In genomic region chr2:55419236-55419513, GRCh38 we compare ENCODE assay signal across 8 cellular contexts. TPM values are rescaled to one million over a fixed set of nuclear protein-coding genes. Genes with fewer than 3 reads are reported as not detected.
A peak's percentile ranks its signal among the peaks of the same experiment; 100 is the strongest.
DNase-seq lines count a peak whose midpoint lies in the region; ATAC-seq and TF ChIP-seq lines count a peak whose summit lies in the region.

No MANE protein-coding gene starts in this region.

- H3K9me3 ChIP-seq in right atrium auricular region = no peaks in the 10 kb centered on the region

- peak overlapping the region; percentile 86 for H3K4me3 Mint-ChIP-seq in activated naive CD4-positive, alpha-beta T cell treated with anti-CD3 and anti-CD28 coated beads for 36 hours
- peak overlapping the region; percentile 91 for H3K4me3 Mint-ChIP-seq in activated naive CD8-positive, alpha-beta T cell treated with anti-CD3 and anti-CD28 coated beads, Interleukin-2, amount 10 ng/mL, durations not matched to agents 7 days and 5 days

- peak overlapping the region; percentile 91 to 94 for H3K27ac ChIP-seq in right atrium auricular region

- peak overlapping the region; percentile 84 to 90 for H3K4me3 ChIP-seq in right atrium auricular region

- POLR2A ChIA-PET in activated naive CD8-positive, alpha-beta T cell treated with anti-CD3 and anti-CD28 coated beads, Interleukin-2, amount 10 ng/mL, durations not matched to agents 7 days and 5 days (lab: Charles Lee) = interaction anchor here (1.3 kb wide), 1 partner anchor 199 kb away, joined by 3 read pairs; no protein-coding TSS in a partner anchor

- CTCF ChIA-PET in activated naive CD4-positive, alpha-beta T cell treated with anti-CD3 and anti-CD28 coated beads for 36 hours (lab: Charles Lee) = interaction anchor here (0.6 kb wide), 1 partner anchor 1619 kb away, joined by 3 read pairs; no protein-coding TSS in a partner anchor

- peak; percentile 17 for DNase-seq in activated naive CD4-positive, alpha-beta T cell treated with anti-CD3 and anti-CD28 coated beads for 36 hours
- no peak for DNase-seq in activated naive CD4-positive, alpha-beta T cell treated with Interleukin-2 at 50 U/mL for 16 hours
- DNase-seq in M059J (ENCODE audit: low read depth) (peak; percentile 59), right atrium auricular region (ENCODE audit: low spot score) (no peak), putamen (ENCODE audit: low spot score) (peak; percentile 61)
- no peak for DNase-seq in activated naive CD8-positive, alpha-beta T cell treated with anti-CD3 and anti-CD28 coated beads, Interleukin-2, amount 10 ng/mL, durations not matched to agents 7 days and 5 days

- peaks cover 0 to 12% of the 10 kb centered on the region in 2 donors for H3K4me1 ChIP-seq in right atrium auricular region

- H3K27me3 Mint-ChIP-seq in activated naive CD4-positive, alpha-beta T cell treated with anti-CD3 and anti-CD28 coated beads for 36 hours (ENCODE audit: low read depth) = peaks cover 10% of the 10 kb centered on the region
- H3K27me3 Mint-ChIP-seq in activated naive CD8-positive, alpha-beta T cell treated with anti-CD3 and anti-CD28 coated beads, Interleukin-2, amount 10 ng/mL, durations not matched to agents 7 days and 5 days = peaks cover 9% of the 10 kb centered on the region

- no peaks in the 10 kb centered on the region for H3K36me3 ChIP-seq in right atrium auricular region

- no peaks in the 10 kb centered on the region for H3K27me3 ChIP-seq in right atrium auricular region

- ATAC-seq in activated naive CD8-positive, alpha-beta T cell treated with anti-CD3 and anti-CD28 coated beads, Interleukin-2, amount 10 ng/mL, durations not matched to agents 7 days and 5 days (ENCODE audit: low read depth) = no peak
- ATAC-seq in GM19463 (IDR thresholded peaks at IDR 0.05; ENCODE audit: unreplicated experiment) (no peak), GM21529 (IDR thresholded peaks at IDR 0.05; ENCODE audit: unreplicated experiment) (no peak)

- H3K9me3 Mint-ChIP-seq in activated naive CD4-positive, alpha-beta T cell treated with anti-CD3 and anti-CD28 coated beads for 36 hours = no peaks in the 10 kb centered on the region
- H3K9me3 Mint-ChIP-seq in activated naive CD8-positive, alpha-beta T cell treated with anti-CD3 and anti-CD28 coated beads, Interleukin-2, amount 10 ng/mL, durations not matched to agents 7 days and 5 days = no peaks in the 10 kb centered on the region

- no peak for TF ChIP-seq CTCF in right atrium auricular region (IDR thresholded peaks at IDR 0.05)

- peaks cover 18% of the 10 kb centered on the region for H3K4me1 Mint-ChIP-seq in activated naive CD4-positive, alpha-beta T cell treated with anti-CD3 and anti-CD28 coated beads for 36 hours (ENCODE audit: low read depth)
- H3K4me1 Mint-ChIP-seq in activated naive CD8-positive, alpha-beta T cell treated with anti-CD3 and anti-CD28 coated beads, Interleukin-2, amount 10 ng/mL, durations not matched to agents 7 days and 5 days = peaks cover 22% of the 10 kb centered on the region

- intact Hi-C loops in activated naive CD4-positive, alpha-beta T cell treated with anti-CD3 and anti-CD28 coated beads for 36 hours (cut with micrococcal nuclease) = loop anchor here (1.0 to 5.0 kb wide), 3 partner anchors 137 to 517 kb away; no protein-coding TSS in a partner anchor

- H3K27ac Mint-ChIP-seq in activated naive CD4-positive, alpha-beta T cell treated with anti-CD3 and anti-CD28 coated beads for 36 hours = peak overlapping the region; percentile 53
- H3K27ac Mint-ChIP-seq in activated naive CD8-positive, alpha-beta T cell treated with anti-CD3 and anti-CD28 coated beads, Interleukin-2, amount 10 ng/mL, durations not matched to agents 7 days and 5 days = peak overlapping the region; percentile 83

- peaks cover 1% of the 10 kb centered on the region for H3K36me3 Mint-ChIP-seq in activated naive CD4-positive, alpha-beta T cell treated with anti-CD3 and anti-CD28 coated beads for 36 hours (ENCODE audit: low read depth)
- no peaks in the 10 kb centered on the region for H3K36me3 Mint-ChIP-seq in activated naive CD8-positive, alpha-beta T cell treated with anti-CD3 and anti-CD28 coated beads, Interleukin-2, amount 10 ng/mL, durations not matched to agents 7 days and 5 days

RNA-seq across cellular contexts. Expression of gene CCDC88A, which starts 0.5 kb away (rescaled TPM):
- 10 to 100 TPM in 1 of 2 experiments, 1 to 10 TPM in 1; 9.7 to 10.7 TPM for total RNA-seq in activated naive CD4-positive, alpha-beta T cell treated with anti-CD3 and anti-CD28 coated beads for 36 hours
- 31.0 and 33.9 TPM in 2 replicates for total RNA-seq in M059J (2014; rRNA removed; shearing (Covaris generic))
- 10 to 100 TPM; 19.5 to 20.3 TPM for total RNA-seq in activated naive CD8-positive, alpha-beta T cell treated with anti-CD3 and anti-CD28 coated beads, Interleukin-2, amount 10 ng/mL, durations not matched to agents 7 days and 5 days
- total RNA-seq in right atrium auricular region = 10 to 100 TPM; 21.5 to 26.4 TPM

Comparison
In these comparisons a context has a peak if more than half of its experiments do, and no peak if none do; other contexts are left out.
1. DNase-seq: peak in activated naive CD4-positive, alpha-beta T cell treated with anti-CD3 and anti-CD28 coated beads for 36 hours (single experiment), M059J (single experiment) and putamen (single experiment); none in activated naive CD4-positive, alpha-beta T cell treated with Interleukin-2 at 50 U/mL for 16 hours (single experiment), activated naive CD8-positive, alpha-beta T cell treated with anti-CD3 and anti-CD28 coated beads, Interleukin-2, amount 10 ng/mL, durations not matched to agents 7 days and 5 days (single experiment) and right atrium auricular region (single experiment).